8 cellular contexts compared by ENCODE assay signal in the genomic region with DNA sequence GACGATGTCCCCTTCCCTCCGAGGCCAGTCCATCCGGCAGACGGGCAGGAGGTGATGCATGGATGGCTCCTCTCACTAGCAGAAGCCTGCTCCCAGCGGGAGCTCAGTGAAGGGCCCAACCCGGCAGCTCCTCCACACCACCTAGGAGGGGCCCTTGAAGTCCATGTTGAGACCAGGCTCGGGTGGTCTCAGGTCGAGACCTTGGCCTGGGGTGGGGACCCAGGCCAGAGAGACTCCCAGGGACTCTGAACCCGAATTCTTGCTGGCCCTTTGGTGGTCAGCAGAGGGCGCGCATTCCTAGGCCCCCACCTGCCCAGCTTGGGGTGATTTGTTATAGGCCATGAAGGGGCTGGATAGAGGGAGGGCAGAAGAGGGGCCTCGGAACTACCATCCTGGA. TPM values are rescaled to one million over a fixed set of nuclear protein-coding genes. Genes with fewer than 3 reads are reported as not detected.
DNase-seq lines count a peak whose midpoint lies in the region; ATAC-seq, FAIRE-seq and TF ChIP-seq lines count a peak whose summit lies in the region.

No MANE protein-coding gene starts in this region.

- no peak for ATAC-seq in HG02759 (IDR thresholded peaks at IDR 0.05; ENCODE audit: unreplicated experiment)

- H3K4me1 ChIP-seq in right atrium auricular region (peaks cover 0 to 44% of the 10 kb centered on the region in 2 donors), stomach smooth muscle (ENCODE audit: control insufficient read depth, insufficient read depth, low read length) (peaks cover 16% of the 10 kb centered on the region)

- H3K27me3 ChIP-seq in HL-60 (ENCODE audit: insufficient read depth, poor library complexity, severe bottlenecking) (peaks cover 39% of the 10 kb centered on the region), right atrium auricular region (no peaks in the 10 kb centered on the region), stomach smooth muscle (ENCODE audit: control insufficient read depth in 1 of 2, insufficient read depth in 2 of 2, low read length in 2 of 2) (peaks cover 16 to 17% of the 10 kb centered on the region in 2 donors)

- H3K9ac ChIP-seq in stomach smooth muscle (ENCODE audit: low read length in 2 of 2), result peak overlapping the region in 1 of 2 donors; percentile 28

- H3K27ac ChIP-seq in HL-60 (replicated peaks) (no peak overlapping the region), right atrium auricular region (peak overlapping the region; percentile 69 to 85), stomach smooth muscle (ENCODE audit: low read length) (no peak overlapping the region)

- H3K9me3 ChIP-seq in right atrium auricular region, result no peaks in the 10 kb centered on the region
- no peaks in the 10 kb centered on the region for H3K9me3 ChIP-seq in stomach smooth muscle (ENCODE audit: control insufficient read depth in 2 of 2, low read length in 2 of 2)

- DNase-seq in AG08396 (ENCODE audit: low spot score) (peak; percentile 32), HL-60 (ENCODE audit: low read depth in 1 of 2, low spot score in 1 of 2) (no peak), right atrium auricular region (ENCODE audit: low spot score) (no peak), SHP77 treated with DMSO at 0.1 percent for 48 hours (lab: John Stamatoyannopoulos, UW) (no peak), HTR-8/SVneo (ENCODE audit: insufficient read length, low spot score) (no peak)
- peak; percentile 15 for DNase-seq in activated T-helper 9 cell treated with anti-CD3 and anti-CD28 coated beads, Interleukin-2, amount 50 U/mL, for 16 hours (ENCODE audit: low read depth)

- H3K4me3 ChIP-seq in HL-60 (replicated peaks; ENCODE audit: insufficient read depth, low read length), result no peak overlapping the region
- peak overlapping the region; percentile 56 to 64 for H3K4me3 ChIP-seq in right atrium auricular region
- peak overlapping the region; percentile 64 to 71 for H3K4me3 ChIP-seq in stomach smooth muscle (ENCODE audit: low read length in 2 of 2)

- H3K36me3 ChIP-seq in right atrium auricular region (no peaks in the 10 kb centered on the region), stomach smooth muscle (ENCODE audit: control insufficient read depth in 2 of 2, insufficient read depth in 2 of 2, low read length in 2 of 2) (no peaks in the 10 kb centered on the region)

- TF ChIP-seq CTCF in HL-60 (IDR thresholded peaks at IDR 0.05; ENCODE audit: insufficient read depth, low read length), result peak; percentile 36
- peak in 1 of 2 donors; percentile 47 for TF ChIP-seq CTCF in right atrium auricular region (IDR thresholded peaks at IDR 0.05)

- FAIRE-seq in HTR-8/SVneo (lab: Jason Lieb, UNC), result no peak

RNA-seq across cellular contexts. Expression of a gene that starts 0.6 kb away (rescaled TPM):
- 10 to 100 TPM in 1 of 2 donors, 1 to 10 TPM in 1; 4.6 to 24.6 TPM for total RNA-seq in right atrium auricular region

RNA-seq across cellular contexts. Expression of a gene that starts 18.7 kb away (rescaled TPM):
- total RNA-seq in right atrium auricular region, result 1 to 10 TPM; 1.3 to 2.8 TPM

RNA-seq across cellular contexts. Expression of a gene that starts 33.1 kb away (rescaled TPM):
- total RNA-seq in right atrium auricular region, result 10 to 100 TPM; 28.1 to 35.4 TPM

Comparison
In these comparisons a context has a peak if more than half of its experiments do, and no peak if none do; other contexts are left out.
1. DNase-seq: peak in AG08396 (single experiment) and activated T-helper 9 cell treated with anti-CD3 and anti-CD28 coated beads, Interleukin-2, amount 50 U/mL, for 16 hours (single experiment); none in HL-60 (0 of 2), right atrium auricular region (single experiment), SHP77 treated with DMSO at 0.1 percent for 48 hours (single experiment) and HTR-8/SVneo (single experiment).
2. H3K27ac ChIP-seq: peak in right atrium auricular region (2 of 2); none in HL-60 (single experiment) and stomach smooth muscle (single experiment).